24 cellular contexts compared by ENCODE assay signal in the genomic region with DNA sequence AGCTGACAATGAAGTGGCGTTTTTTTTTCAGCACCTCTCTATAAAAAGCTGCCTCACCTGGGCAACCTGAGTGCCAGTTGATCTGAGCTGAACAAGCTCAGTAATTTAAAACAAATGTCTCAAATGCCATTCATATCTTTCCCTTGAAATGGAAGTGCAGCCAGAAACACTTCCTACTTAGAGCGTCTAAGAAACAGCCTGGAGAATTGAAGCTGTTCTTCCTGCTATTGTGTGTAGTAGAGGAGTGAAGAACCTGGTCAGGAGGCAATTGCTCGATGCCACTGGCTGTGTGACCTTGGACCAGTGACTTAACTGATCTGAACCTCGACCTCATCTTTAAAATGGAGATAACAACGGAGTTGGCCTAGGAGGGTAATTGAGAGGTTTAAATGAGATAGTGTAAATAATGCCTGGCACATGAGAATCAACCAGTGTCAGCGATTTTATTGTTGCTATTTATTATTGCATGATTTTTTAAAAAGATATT.
"Had no signal": no experiment of that assay in that cellular context is flagged by ENCODE, and none has a peak within 500 bp of the region (broad histone marks: within the 10 kb centered on the region; RNA-seq: fewer than 3 reads in every experiment).

No MANE protein-coding gene starts in this region.

- H3K27me3 ChIP-seq: sigmoid colon, stomach had no signal

- H3K27ac ChIP-seq: coronary artery, left ventricle myocardium inferior, parathyroid adenoma, prostate gland, sigmoid colon, skin epidermis, stomach, thoracic aorta had no signal

- DNase-seq: effector CD4-positive, alpha-beta T cell; endodermal cell; erythroblast; foreskin melanocyte; head of caudate nucleus; hypothalamus; islet precursor cell; left ventricle myocardium inferior; mesenchymal stem cell; midbrain; sigmoid colon; stimulated activated CD4-positive, alpha-beta T cell treated with anti-CD3 and anti-CD28 coated beads, Interleukin-12 subunit alpha, Interleukin-12 subunit beta, amount 100 ng/mL, for 4 hours; stimulated activated naive CD4-positive, alpha-beta T cell; stomach; substantia nigra had no signal

- H3K36me3 Mint-ChIP-seq: natural killer cell treated with Interleukin-12 subunit alpha and Interleukin-12 subunit beta and Interleukin-15 and Interleukin-18, amount 100 ng/mL, for 72 hours had no signal

- H2AFZ ChIP-seq: parathyroid adenoma had no signal

- H3K9ac ChIP-seq: parathyroid adenoma had no signal

- H3K4me3 ChIP-seq: coronary artery, left ventricle myocardium inferior, lung, prostate gland, sigmoid colon, skin epidermis, stomach, thoracic aorta had no signal

- H3K4me1 Mint-ChIP-seq: endodermal cell had no signal

- H3K79me2 ChIP-seq: parathyroid adenoma had no signal

- H3K9me3 ChIP-seq: left ventricle myocardium inferior, prostate gland, sigmoid colon, stomach, thoracic aorta had no signal

- H3K27ac Mint-ChIP-seq: endodermal cell; natural killer cell treated with Interleukin-12 subunit alpha and Interleukin-12 subunit beta and Interleukin-15 and Interleukin-18, amount 100 ng/mL, for 72 hours had no signal

- H3K4me3 Mint-ChIP-seq: endodermal cell; natural killer cell treated with Interleukin-12 subunit alpha and Interleukin-12 subunit beta and Interleukin-15 and Interleukin-18, amount 100 ng/mL, for 72 hours had no signal

- H3K9me3 Mint-ChIP-seq: endodermal cell; natural killer cell treated with Interleukin-12 subunit alpha and Interleukin-12 subunit beta and Interleukin-15 and Interleukin-18, amount 100 ng/mL, for 72 hours had no signal

- H3K36me3 ChIP-seq: left ventricle myocardium inferior, prostate gland, sigmoid colon, stomach, thoracic aorta had no signal

- FAIRE-seq: endothelial cell of umbilical vein, urothelium cell line had no signal
